In the genomic region with DNA sequence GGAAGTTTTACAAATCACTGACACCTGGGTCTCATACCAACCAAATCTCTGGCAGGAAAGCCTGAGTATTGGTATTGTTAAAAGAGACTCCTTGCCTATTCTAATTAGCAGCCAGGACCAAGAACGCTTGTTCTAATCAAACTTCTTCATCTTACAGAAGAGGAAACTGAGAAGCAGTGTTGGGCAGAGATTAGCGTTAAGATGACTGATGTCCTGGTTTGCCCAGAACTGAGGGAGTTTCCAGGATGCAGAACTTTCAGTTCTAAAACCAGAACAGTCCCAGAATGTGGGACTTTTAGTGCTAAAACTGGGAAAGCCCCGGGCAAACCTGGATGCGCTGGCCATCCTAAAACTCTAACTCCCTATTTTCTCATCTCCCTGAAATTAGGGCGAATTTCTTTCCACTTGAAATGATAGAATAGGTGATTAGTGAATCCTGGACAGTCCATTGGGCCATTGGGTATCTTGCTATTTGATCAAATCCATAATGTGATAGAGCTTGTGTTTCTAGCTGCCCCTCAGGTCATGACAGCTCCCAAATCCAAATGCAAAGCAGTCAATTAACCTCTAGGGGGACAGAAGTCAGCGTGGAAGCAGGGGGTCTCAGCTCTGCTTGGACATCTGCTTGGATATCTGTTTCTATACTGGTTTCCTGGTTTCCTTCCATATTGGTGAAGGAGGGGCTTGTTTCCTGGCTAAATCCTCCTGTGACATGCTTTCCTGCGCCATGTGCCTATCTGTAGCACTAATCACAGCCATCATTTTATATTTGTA, we compare ENCODE assay signal across 1 cellular context.
TF ChIP-seq lines count a peak whose summit lies in the region.

No MANE protein-coding gene starts in this region.

TF ChIP-seq in GM12878, 131 proteins besides CTCF, POLR2A, EP300 and RAD21 (continued from another document):
- no peak for TF ChIP-seq MLLT1 (IDR thresholded peaks at IDR 0.05)
